Comparison of ENCODE assay signal across 17 cellular contexts in the genomic region with DNA sequence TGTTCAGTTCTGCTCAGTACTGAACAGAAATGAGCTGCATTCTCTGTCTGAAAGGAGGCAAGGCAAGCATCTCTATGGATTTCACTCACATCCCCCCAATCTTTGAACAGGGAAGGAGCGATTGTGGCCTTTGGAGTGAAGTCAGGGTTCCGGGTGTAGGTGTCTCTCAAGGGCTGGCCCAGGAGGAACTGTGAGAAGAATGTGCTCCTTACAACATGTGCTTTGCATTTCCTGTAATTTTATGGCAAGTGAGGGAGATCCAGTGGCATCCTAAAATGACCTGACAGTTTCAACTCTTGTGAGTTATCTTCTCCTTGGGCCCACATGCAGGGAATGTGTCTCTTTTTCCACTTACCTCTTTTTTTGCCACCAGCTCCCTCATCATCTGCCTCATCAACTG.
DNase-seq lines count a peak whose midpoint lies in the region; ATAC-seq and TF ChIP-seq lines count a peak whose summit lies in the region.
"Had no signal": no experiment of that assay in that cellular context is flagged by ENCODE, and none has a peak within 500 bp of the region (broad histone marks: within the 10 kb centered on the region; RNA-seq: fewer than 3 reads in every experiment).

No MANE protein-coding gene starts in this region.

- peak overlapping the region in 1 of 2 experiments; percentile 58 for H2BK12ac ChIP-seq in mesenchymal stem cell (ENCODE audit: low read length in 2 of 2)

- H3K36me3 ChIP-seq in IMR-90 (ENCODE audit: control insufficient read depth, insufficient read depth, low read length) (no peaks in the 10 kb centered on the region), mesenchymal stem cell (ENCODE audit: control insufficient read depth in 1 of 2, insufficient read depth in 2 of 2, low read depth in 1 of 2, low read length in 2 of 2) (no peaks in the 10 kb centered on the region)
- H3K36me3 ChIP-seq: HAP-1 had no signal

- H3K4ac ChIP-seq in IMR-90 (ENCODE audit: low read depth, low read length) (no peak overlapping the region), mesenchymal stem cell (ENCODE audit: low read depth in 1 of 2, low read length in 2 of 2) (no peak overlapping the region)

- in situ Hi-C loops in IMR-90 (cut with MboI; ENCODE audit: low sequenced_read_pairs): loop anchor here (10.0 to 25.0 kb wide), 2 partner anchors 190 to 542 kb away; no protein-coding TSS in a partner anchor

- H2BK5ac ChIP-seq in IMR-90 (ENCODE audit: low read depth, low read length, poor library complexity, severe bottlenecking) (no peak overlapping the region), mesenchymal stem cell (ENCODE audit: low read depth, low read length, poor library complexity, severe bottlenecking) (no peak overlapping the region)

- no peak overlapping the region for H2BK20ac ChIP-seq in IMR-90 (ENCODE audit: low read depth, low read length)

- no peak overlapping the region for H3K14ac ChIP-seq in IMR-90 (replicated peaks; ENCODE audit: low read depth, low read length)
- no peak overlapping the region for H3K14ac ChIP-seq in mesenchymal stem cell (ENCODE audit: low read length in 2 of 2)

- H3K79me1 ChIP-seq in IMR-90 (ENCODE audit: low read depth in 1 of 2, low read length in 2 of 2) (no peaks in the 10 kb centered on the region), mesenchymal stem cell (replicated peaks; ENCODE audit: low read length, poor library complexity, severe bottlenecking) (no peaks in the 10 kb centered on the region)

- H3K23ac ChIP-seq in IMR-90 (ENCODE audit: low read depth, low read length) (no peak overlapping the region), mesenchymal stem cell (ENCODE audit: low read length in 2 of 2) (no peak overlapping the region)

- peak; percentile 45 for DNase-seq in AG10803 (ENCODE audit: low read depth)
- no peak for DNase-seq in IMR-90
- DNase-seq in RPMI7951 (ENCODE audit: low read depth): peak; percentile 35
- no peak for DNase-seq in mesenchymal stem cell
- no peak for DNase-seq in middle frontal gyrus (ENCODE audit: extremely low spot score, low spot score)
- no peak for DNase-seq in activated CD8-positive, alpha-beta T cell treated with anti-CD3 and anti-CD28 coated beads, Interleukin-2, amount 10 ng/mL, durations not matched to agents 7 days and 5 days
- DNase-seq in GOT3 (lab: John Stamatoyannopoulos, UW): no peak
- DNase-seq: CD4-positive, CD25-positive, alpha-beta regulatory T cell; KBM-7; NCI-H1105 treated with DMSO at 0.1 percent for 48 hours; NCI-H1694 treated with DMSO at 0.1 percent for 48 hours; NCI-H2107; NCI-H226; NCI-H524 treated with DMSO at 0.1 percent for 48 hours; SIG-M5 had no signal

- TF ChIP-seq RAD21 in IMR-90 (IDR thresholded peaks at IDR 0.05; ENCODE audit: low read length): no peak

- H3K9ac ChIP-seq in IMR-90 (ENCODE audit: low read depth, low read length): no peak overlapping the region
- H3K9ac ChIP-seq in mesenchymal stem cell (ENCODE audit: low read length): no peak overlapping the region

- no peaks in the 10 kb centered on the region for H3K9me3 Mint-ChIP-seq in activated CD8-positive, alpha-beta T cell treated with anti-CD3 and anti-CD28 coated beads, Interleukin-2, amount 10 ng/mL, durations not matched to agents 7 days and 5 days (ENCODE audit: insufficient read depth)

- H3K36me3 Mint-ChIP-seq in activated CD8-positive, alpha-beta T cell treated with anti-CD3 and anti-CD28 coated beads, Interleukin-2, amount 10 ng/mL, durations not matched to agents 7 days and 5 days (ENCODE audit: low read depth): no peaks in the 10 kb centered on the region
- H3K36me3 Mint-ChIP-seq: CD4-positive, CD25-positive, alpha-beta regulatory T cell had no signal

- POLR2A ChIA-PET in IMR-90 (lab: Charles Lee; ENCODE audit: unreplicated experiment): no interaction called here
- POLR2A ChIA-PET in activated CD8-positive, alpha-beta T cell treated with anti-CD3 and anti-CD28 coated beads, Interleukin-2, amount 10 ng/mL, durations not matched to agents 7 days and 5 days (lab: Charles Lee): no interaction called here

- H4K8ac ChIP-seq in IMR-90 (ENCODE audit: low read depth in 2 of 2, low read length in 2 of 2) (no peak overlapping the region), mesenchymal stem cell (ENCODE audit: low read length) (no peak overlapping the region)

- H3K9me1 ChIP-seq in IMR-90 (ENCODE audit: insufficient read depth, low read length): peaks cover 6% of the 10 kb centered on the region; the same call in 1 of the 2 replicates

- H3K27ac ChIP-seq in IMR-90 (ENCODE audit: insufficient read depth, low read length): no peak overlapping the region
- no peak overlapping the region for H3K27ac ChIP-seq in mesenchymal stem cell (ENCODE audit: low read length, poor library complexity, severe bottlenecking)

- no peak overlapping the region for H4K5ac ChIP-seq in IMR-90 (ENCODE audit: low read depth, low read length)

- intact Hi-C loops in IMR-90 (cut with micrococcal nuclease): no loop called here

- H4K91ac ChIP-seq in IMR-90 (ENCODE audit: insufficient read depth, low read depth, low read length) (no peak overlapping the region), mesenchymal stem cell (ENCODE audit: low read length) (no peak overlapping the region)

- CTCF ChIA-PET in IMR-90 (lab: Yijun Ruan, JAX): no interaction called here
- CTCF ChIA-PET in activated CD8-positive, alpha-beta T cell treated with anti-CD3 and anti-CD28 coated beads, Interleukin-2, amount 10 ng/mL, durations not matched to agents 7 days and 5 days (lab: Charles Lee): interaction anchor here (0.8 kb wide), 1 partner anchor 9 kb away, joined by 4 read pairs; no protein-coding TSS in a partner anchor

- H2AK9ac ChIP-seq in IMR-90 (replicated peaks; ENCODE audit: low read depth, low read length, poor library complexity): no peak overlapping the region

- no peak overlapping the region for H3K27ac Mint-ChIP-seq in activated CD8-positive, alpha-beta T cell treated with anti-CD3 and anti-CD28 coated beads, Interleukin-2, amount 10 ng/mL, durations not matched to agents 7 days and 5 days
- H3K27ac Mint-ChIP-seq: CD4-positive, CD25-positive, alpha-beta regulatory T cell had no signal

- H2AK5ac ChIP-seq in IMR-90 (ENCODE audit: low read depth, low read length) (peak overlapping the region; percentile 53), mesenchymal stem cell (ENCODE audit: low read length, severe bottlenecking) (peak overlapping the region; percentile 49)

- H3K4me3 Mint-ChIP-seq in activated CD8-positive, alpha-beta T cell treated with anti-CD3 and anti-CD28 coated beads, Interleukin-2, amount 10 ng/mL, durations not matched to agents 7 days and 5 days: no peak overlapping the region
- H3K4me3 Mint-ChIP-seq: CD4-positive, CD25-positive, alpha-beta regulatory T cell had no signal

- no peak overlapping the region for H3K4me2 ChIP-seq in IMR-90 (ENCODE audit: low read depth, low read length)
- H3K4me2 ChIP-seq in mesenchymal stem cell (ENCODE audit: low read length, poor library complexity, severe bottlenecking): no peak overlapping the region

- no peak overlapping the region for H3K56ac ChIP-seq in IMR-90 (ENCODE audit: extremely low read depth, insufficient read depth, low read length)

- BruUV-seq in IMR-90 (replicated peaks; lab: Mats Ljungman, UMichigan): no TSS peak

- dilution Hi-C loops in IMR-90 (cut with HindIII; ENCODE audit: low sequenced_read_pairs, unreplicated experiment): no loop called here

- no peak for TF ChIP-seq CTCF in AG10803 (conservative IDR thresholded peaks at IDR 0.05; ENCODE audit: low read length)
- TF ChIP-seq CTCF in IMR-90 (conservative IDR thresholded peaks at IDR 0.05; ENCODE audit: low read depth, low read length): no peak

- H2BK15ac ChIP-seq in IMR-90 (ENCODE audit: low read depth, low read length) (no peak overlapping the region), mesenchymal stem cell (ENCODE audit: low read depth, poor library complexity, severe bottlenecking) (no peak overlapping the region)

- H3K27me3 Mint-ChIP-seq in activated CD8-positive, alpha-beta T cell treated with anti-CD3 and anti-CD28 coated beads, Interleukin-2, amount 10 ng/mL, durations not matched to agents 7 days and 5 days (ENCODE audit: low read depth): no peaks in the 10 kb centered on the region

- no peaks in the 10 kb centered on the region for H3K9me3 ChIP-seq in IMR-90 (ENCODE audit: control insufficient read depth, insufficient read depth, low read length)
- H3K9me3 ChIP-seq in mesenchymal stem cell (ENCODE audit: control insufficient read depth, low read length): no peaks in the 10 kb centered on the region
- H3K9me3 ChIP-seq: HAP-1 had no signal

- ATAC-seq in IMR-90 (ENCODE audit: low read depth) (no peak), HG03565 (IDR thresholded peaks at IDR 0.05; ENCODE audit: unreplicated experiment) (no peak)
- no peak for ATAC-seq in activated CD8-positive, alpha-beta T cell treated with anti-CD3 and anti-CD28 coated beads, Interleukin-2, amount 10 ng/mL, durations not matched to agents 7 days and 5 days

- H4K20me1 ChIP-seq in IMR-90 (ENCODE audit: insufficient read depth, low read length): no peaks in the 10 kb centered on the region

- H2AFZ ChIP-seq in IMR-90 (replicated peaks; ENCODE audit: low read length, poor library complexity) (no peak overlapping the region), mesenchymal stem cell (ENCODE audit: low read depth, low read length) (no peak overlapping the region)

- peaks cover 8% of the 10 kb centered on the region; the same call in 1 of the 2 replicates for H3K4me1 ChIP-seq in IMR-90 (ENCODE audit: control insufficient read depth, insufficient read depth, low read length)
- H3K4me1 ChIP-seq in mesenchymal stem cell (ENCODE audit: control insufficient read depth, insufficient read depth, low read depth, low read length): peaks cover 2% of the 10 kb centered on the region
- H3K4me1 ChIP-seq: HAP-1 had no signal

- TF ChIP-seq POLR2A in IMR-90 (IDR thresholded peaks at IDR 0.05; ENCODE audit: low read depth, low read length): no peak

- H2BK120ac ChIP-seq in IMR-90 (ENCODE audit: low read depth, low read length): no peak overlapping the region
- no peak overlapping the region for H2BK120ac ChIP-seq in mesenchymal stem cell (ENCODE audit: low read depth, low read length)

- no peak overlapping the region for H3K18ac ChIP-seq in IMR-90 (ENCODE audit: low read depth, low read length)
- H3K18ac ChIP-seq in mesenchymal stem cell (ENCODE audit: low read depth in 1 of 2, low read length in 2 of 2): peak overlapping the region in 1 of 2 experiments; percentile 34

- no peaks in the 10 kb centered on the region for H3K4me1 Mint-ChIP-seq in activated CD8-positive, alpha-beta T cell treated with anti-CD3 and anti-CD28 coated beads, Interleukin-2, amount 10 ng/mL, durations not matched to agents 7 days and 5 days (ENCODE audit: low read depth)

- WGBS in IMR-90 (ENCODE audit: extremely low coverage in 2 of 2, insufficient read length in 1 of 2), 2 experiments: no CpG with 5 or more reads among the region's 2 CpGs
- WGBS in mesenchymal stem cell: 91% methylated on average over 2 of the region's 2 CpGs

- H3K4me3 ChIP-seq in AG10803 (ENCODE audit: low read length): no peak overlapping the region
- no peak overlapping the region for H3K4me3 ChIP-seq in IMR-90 (ENCODE audit: insufficient read depth, low read depth, low read length)
- no peak overlapping the region for H3K4me3 ChIP-seq in mesenchymal stem cell (ENCODE audit: insufficient read depth in 1 of 2, low read depth in 1 of 2, low read length in 2 of 2)
- H3K4me3 ChIP-seq: HAP-1 had no signal

- no peaks in the 10 kb centered on the region for H3K27me3 ChIP-seq in IMR-90 (ENCODE audit: control insufficient read depth, insufficient read depth, low read length)
- no peaks in the 10 kb centered on the region for H3K27me3 ChIP-seq in mesenchymal stem cell (ENCODE audit: control insufficient read depth in 1 of 2, insufficient read depth in 1 of 2, low read length in 2 of 2)

Comparison
In these comparisons a context has a peak if more than half of its experiments do, and no peak if none do; other contexts are left out.
1. DNase-seq: peak in AG10803 (single experiment) and RPMI7951 (single experiment); none in IMR-90 (single experiment), mesenchymal stem cell (single experiment), middle frontal gyrus (single experiment), activated CD8-positive, alpha-beta T cell treated with anti-CD3 and anti-CD28 coated beads, Interleukin-2, amount 10 ng/mL, durations not matched to agents 7 days and 5 days (single experiment) and GOT3 (single experiment).